1 cellular context compared by ENCODE assay signal in genomic region chr17:34566201-34566600, GRCh38.
TF ChIP-seq lines count a peak whose summit lies in the region.

No MANE protein-coding gene starts in this region.

TF ChIP-seq in HEK293, 187 proteins besides CTCF, POLR2A, EP300 and RAD21 (continued from another document):
- TF ChIP-seq, protein P1, sequence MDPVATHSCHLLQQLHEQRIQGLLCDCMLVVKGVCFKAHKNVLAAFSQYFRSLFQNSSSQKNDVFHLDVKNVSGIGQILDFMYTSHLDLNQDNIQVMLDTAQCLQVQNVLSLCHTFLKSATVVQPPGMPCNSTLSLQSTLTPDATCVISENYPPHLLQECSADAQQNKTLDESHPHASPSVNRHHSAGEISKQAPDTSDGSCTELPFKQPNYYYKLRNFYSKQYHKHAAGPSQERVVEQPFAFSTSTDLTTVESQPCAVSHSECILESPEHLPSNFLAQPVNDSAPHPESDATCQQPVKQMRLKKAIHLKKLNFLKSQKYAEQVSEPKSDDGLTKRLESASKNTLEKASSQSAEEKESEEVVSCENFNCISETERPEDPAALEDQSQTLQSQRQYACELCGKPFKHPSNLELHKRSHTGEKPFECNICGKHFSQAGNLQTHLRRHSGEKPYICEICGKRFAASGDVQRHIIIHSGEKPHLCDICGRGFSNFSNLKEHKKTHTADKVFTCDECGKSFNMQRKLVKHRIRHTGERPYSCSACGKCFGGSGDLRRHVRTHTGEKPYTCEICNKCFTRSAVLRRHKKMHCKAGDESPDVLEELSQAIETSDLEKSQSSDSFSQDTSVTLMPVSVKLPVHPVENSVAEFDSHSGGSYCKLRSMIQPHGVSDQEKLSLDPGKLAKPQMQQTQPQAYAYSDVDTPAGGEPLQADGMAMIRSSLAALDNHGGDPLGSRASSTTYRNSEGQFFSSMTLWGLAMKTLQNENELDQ (tag by site-specific recombination; IDR thresholded peaks at IDR 0.05; ENCODE audit: low read depth) = no peak
- TF ChIP-seq SP3 (tag by site-specific recombination; IDR thresholded peaks at IDR 0.05) = no peak
